Comparison of ENCODE assay signal across 18 cellular contexts in genomic region chr19:48760514-48761221, GRCh38. TPM values are rescaled to one million over a fixed set of nuclear protein-coding genes. Genes with fewer than 3 reads are reported as not detected.
DNase-seq lines count a peak whose midpoint lies in the region; ATAC-seq and TF ChIP-seq lines count a peak whose summit lies in the region.
"Had no signal": no experiment of that assay in that cellular context is flagged by ENCODE, and none has a peak within 500 bp of the region (broad histone marks: within the 10 kb centered on the region; RNA-seq: fewer than 3 reads in every experiment).

No MANE protein-coding gene starts in this region.

- peaks cover 0 to 11% (median 0%) of the 10 kb centered on the region in 4 donors for H3K36me3 ChIP-seq in right lobe of liver

- H3K9me3 ChIP-seq in right lobe of liver: no peaks in the 10 kb centered on the region

- H3K27ac Mint-ChIP-seq in activated CD8-positive, alpha-beta T cell treated with anti-CD3 and anti-CD28 coated beads, Interleukin-2, amount 10 ng/mL, durations not matched to agents 7 days and 5 days: peak overlapping the region; percentile 55
- H3K27ac Mint-ChIP-seq: B cell had no signal

- H3K27me3 ChIP-seq in right lobe of liver: no peaks in the 10 kb centered on the region

- no peaks in the 10 kb centered on the region for H3K36me3 Mint-ChIP-seq in activated CD8-positive, alpha-beta T cell treated with anti-CD3 and anti-CD28 coated beads, Interleukin-2, amount 10 ng/mL, durations not matched to agents 7 days and 5 days (ENCODE audit: low read depth)

- H3K4me3 ChIP-seq in right lobe of liver: no peak overlapping the region

- no peak for TF ChIP-seq POLR2A in right lobe of liver (IDR thresholded peaks at IDR 0.05)

- peaks cover 12% of the 10 kb centered on the region for H3K4me1 Mint-ChIP-seq in activated CD8-positive, alpha-beta T cell treated with anti-CD3 and anti-CD28 coated beads, Interleukin-2, amount 10 ng/mL, durations not matched to agents 7 days and 5 days (ENCODE audit: low read depth)
- H3K4me1 Mint-ChIP-seq: B cell had no signal

- ATAC-seq in activated CD8-positive, alpha-beta T cell treated with anti-CD3 and anti-CD28 coated beads, Interleukin-2, amount 10 ng/mL, durations not matched to agents 7 days and 5 days: peak; percentile 36
- peak in 2 of 4 donors; percentile 1 to 15 for ATAC-seq in right lobe of liver
- ATAC-seq in GM21423 (IDR thresholded peaks at IDR 0.05; ENCODE audit: unreplicated experiment): no peak
- ATAC-seq in GM21576 (IDR thresholded peaks at IDR 0.05; ENCODE audit: unreplicated experiment): no peak

- H3K27ac ChIP-seq in right lobe of liver: peak overlapping the region in 2 of 3 donors; percentile 1 to 53

- no peak for TF ChIP-seq CTCF in right lobe of liver (IDR thresholded peaks at IDR 0.05)

- 27% methylated on average over 11 of the region's 16 CpGs for WGBS in right lobe of liver (ENCODE audit: insufficient coverage, low coverage, low lambda C conversion rate, missing lambda C conversion rate)

- H3K27me3 Mint-ChIP-seq in activated CD8-positive, alpha-beta T cell treated with anti-CD3 and anti-CD28 coated beads, Interleukin-2, amount 10 ng/mL, durations not matched to agents 7 days and 5 days (ENCODE audit: low read depth): peaks cover 8% of the 10 kb centered on the region

- DNase-seq in stimulated activated CD4-positive, alpha-beta T cell treated with anti-CD3 and anti-CD28 coated beads, Interleukin-1b, Interleukin-23, amount 100 ng/mL, for 48 hours: peak; percentile 41
- DNase-seq in stimulated activated CD4-positive, alpha-beta T cell treated with anti-CD3 and anti-CD28 coated beads, Interleukin-12 subunit alpha, Interleukin-12 subunit beta, amount 100 ng/mL, for 4 hours: no peak
- no peak for DNase-seq in activated CD8-positive, alpha-beta T cell treated with anti-CD3 and anti-CD28 coated beads, Interleukin-2, amount 10 ng/mL, durations not matched to agents 7 days and 5 days
- no peak for DNase-seq in right lobe of liver
- no peak for DNase-seq in NCI-H1105 treated with DMSO at 0.1 percent for 48 hours (lab: John Stamatoyannopoulos, UW)
- no peak for DNase-seq in AML-193 (lab: John Stamatoyannopoulos, UW)
- DNase-seq: activated CD8-positive, alpha-beta memory T cell treated with anti-CD3 and anti-CD28 coated beads, Interleukin-2, amount 50 U/mL, for 4 hours; foreskin melanocyte; HCEC 1CT; islet precursor cell; NCI-H446 treated with DMSO at 0.1 percent for 48 hours; SIG-M5; stimulated activated CD4-positive, alpha-beta T cell treated with anti-CD3 and anti-CD28 coated beads, Interleukin-2, amount 100 ng/mL, for 48 hours; stimulated activated naive CD4-positive, alpha-beta T cell treated with Interleukin-2 at 50 U/mL for 16 hours had no signal

- POLR2A ChIA-PET in activated CD8-positive, alpha-beta T cell treated with anti-CD3 and anti-CD28 coated beads, Interleukin-2, amount 10 ng/mL, durations not matched to agents 7 days and 5 days (lab: Charles Lee): interaction anchor here (0.7 kb wide), 1 partner anchor 17 kb away, joined by 3 read pairs; no protein-coding TSS in a partner anchor

- intact Hi-C loops in right lobe of liver (cut with DNase I): loop anchor here in 1 of 2 donors (10.0 kb wide), 1 partner anchor 86 kb away; the partner anchor contains the start of gene NTN5

- CTCF ChIA-PET in activated CD8-positive, alpha-beta T cell treated with anti-CD3 and anti-CD28 coated beads, Interleukin-2, amount 10 ng/mL, durations not matched to agents 7 days and 5 days (lab: Charles Lee): interaction anchor here (1.1 to 1.8 kb wide), 2 partner anchors 35 to 82 kb away, joined by 3 to 6 read pairs; no protein-coding TSS in a partner anchor

- no peak overlapping the region for H3K4me3 Mint-ChIP-seq in activated CD8-positive, alpha-beta T cell treated with anti-CD3 and anti-CD28 coated beads, Interleukin-2, amount 10 ng/mL, durations not matched to agents 7 days and 5 days
- H3K4me3 Mint-ChIP-seq: B cell had no signal

- no peaks in the 10 kb centered on the region for H3K9me3 Mint-ChIP-seq in activated CD8-positive, alpha-beta T cell treated with anti-CD3 and anti-CD28 coated beads, Interleukin-2, amount 10 ng/mL, durations not matched to agents 7 days and 5 days (ENCODE audit: insufficient read depth)

- peaks cover 0 to 21% (median 5%) of the 10 kb centered on the region in 4 donors for H3K4me1 ChIP-seq in right lobe of liver

RNA-seq across cellular contexts. Expression of gene FGF21, which starts 5.3 kb away (rescaled TPM):
- not detected for total RNA-seq in activated CD8-positive, alpha-beta T cell treated with anti-CD3 and anti-CD28 coated beads, Interleukin-2, amount 10 ng/mL, durations not matched to agents 7 days and 5 days
- 10 to 100 TPM in 4 of 6 experiments, 1 to 10 TPM in 1, not detected in 1; 5.1 to 55.3 (median 32.7) TPM for total RNA-seq in right lobe of liver
- total RNA-seq: B cell, pulmonary artery endothelial cell had no signal

RNA-seq across cellular contexts. Expression of gene FUT1, which starts 8.2 kb away (rescaled TPM):
- under 1 TPM; 0.16 to 0.26 TPM for total RNA-seq in activated CD8-positive, alpha-beta T cell treated with anti-CD3 and anti-CD28 coated beads, Interleukin-2, amount 10 ng/mL, durations not matched to agents 7 days and 5 days
- total RNA-seq in right lobe of liver: 1 to 10 TPM in 3 of 6 experiments, under 1 TPM in 3; 0.22 to 1.9 (median 0.93) TPM
- total RNA-seq: B cell had no signal

RNA-seq across cellular contexts. Expression of gene IZUMO1, which starts 14.0 kb away (rescaled TPM):
- not detected for total RNA-seq in activated CD8-positive, alpha-beta T cell treated with anti-CD3 and anti-CD28 coated beads, Interleukin-2, amount 10 ng/mL, durations not matched to agents 7 days and 5 days
- under 1 TPM in 5 of 6 experiments, not detected in 1; 0.10 to 0.35 (median 0.13) TPM for total RNA-seq in right lobe of liver
- total RNA-seq: B cell had no signal

RNA-seq across cellular contexts. Expression of gene RASIP1, which starts 20.3 kb away (rescaled TPM):
- total RNA-seq in activated CD8-positive, alpha-beta T cell treated with anti-CD3 and anti-CD28 coated beads, Interleukin-2, amount 10 ng/mL, durations not matched to agents 7 days and 5 days: under 1 TPM; 0.26 to 0.42 TPM
- total RNA-seq in right lobe of liver: 1 to 10 TPM; 2.7 to 6.7 (median 4.9) TPM

RNA-seq across cellular contexts. Expression of gene MAMSTR, which starts 41.1 kb away (rescaled TPM):
- total RNA-seq in activated CD8-positive, alpha-beta T cell treated with anti-CD3 and anti-CD28 coated beads, Interleukin-2, amount 10 ng/mL, durations not matched to agents 7 days and 5 days: 1 to 10 TPM in 1 of 2 experiments, under 1 TPM in 1; 0.79 to 1.3 TPM
- total RNA-seq in right lobe of liver: under 1 TPM in 5 of 6 experiments, not detected in 1; 0.22 to 0.37 (median 0.24) TPM
